Comparison of ENCODE assay signal across 8 cellular contexts in the genomic region with DNA sequence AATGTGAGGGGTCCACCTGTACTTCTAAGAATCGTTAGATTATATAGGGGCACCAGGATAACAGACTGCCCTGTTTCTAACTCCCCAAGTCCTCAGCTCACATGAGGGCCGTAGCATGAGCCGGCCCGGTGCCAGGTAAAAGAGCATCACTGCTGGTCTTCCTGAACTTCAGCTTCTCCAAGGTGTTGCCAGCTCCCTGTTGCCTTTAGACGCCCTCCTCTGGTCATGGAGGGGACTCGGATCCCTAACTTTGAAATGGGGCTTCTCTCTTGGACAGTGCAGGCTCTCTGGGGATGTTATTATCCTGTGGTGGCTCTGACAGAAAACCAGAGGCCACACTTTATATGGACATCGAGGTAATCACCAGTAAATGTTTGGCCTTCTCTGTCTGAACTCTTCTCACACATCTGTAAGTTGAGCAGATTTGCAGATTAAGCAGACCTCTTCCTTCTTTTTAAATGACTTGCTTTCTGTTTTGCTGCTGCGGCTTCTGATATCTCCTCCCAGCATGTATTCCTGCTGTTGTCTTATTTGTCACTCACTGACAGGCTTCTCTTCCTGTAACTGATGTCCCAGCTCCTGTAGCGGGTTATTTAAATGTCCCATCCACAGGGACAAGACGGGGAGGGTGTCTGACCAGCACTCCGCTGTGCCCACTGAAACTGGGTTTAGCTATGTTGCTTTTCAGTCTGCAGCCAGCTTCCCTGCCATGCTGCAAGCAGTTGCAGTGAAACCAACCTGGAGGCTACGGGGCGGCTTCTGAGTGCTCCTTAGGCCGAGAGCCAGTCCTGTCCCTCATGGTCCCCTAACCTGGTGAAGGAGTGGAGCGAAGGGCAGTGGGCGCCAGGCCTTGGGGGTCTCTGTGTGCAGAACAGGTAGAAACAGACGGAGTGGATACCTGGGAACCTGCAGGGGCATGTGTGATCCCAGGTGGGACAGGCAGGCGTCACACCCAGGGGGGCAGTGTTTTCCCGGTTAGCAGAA. TPM values are rescaled to one million over a fixed set of nuclear protein-coding genes. Genes with fewer than 3 reads are reported as not detected.
DNase-seq lines count a peak whose midpoint lies in the region; ATAC-seq lines count a peak whose summit lies in the region.

No MANE protein-coding gene starts in this region.

- intact Hi-C loops in activated naive CD4-positive, alpha-beta T cell treated with anti-CD3 and anti-CD28 coated beads for 36 hours (cut with micrococcal nuclease): loop anchor here (2.0 kb wide), 1 partner anchor 31 kb away; no protein-coding TSS in a partner anchor
- intact Hi-C loops in left cardiac atrium (cut with DNase I): loop anchor here in 1 of 2 donors (5.0 kb wide), 1 partner anchor 59 kb away; no protein-coding TSS in a partner anchor

- no peak overlapping the region for H3K4me3 Mint-ChIP-seq in activated naive CD4-positive, alpha-beta T cell treated with anti-CD3 and anti-CD28 coated beads, Interleukin-2, amount 10 ng/mL, durations not matched to agents 7 days and 5 days
- no peak overlapping the region for H3K4me3 Mint-ChIP-seq in activated naive CD4-positive, alpha-beta T cell treated with anti-CD3 and anti-CD28 coated beads for 36 hours
- H3K4me3 Mint-ChIP-seq in stimulated activated naive B cell treated with anti-CD40 and anti-IgM and Interleukin-4, amounts not matched to agents 10 μg/mL and 1 μg/mL and 100 μg/mL, for 72 hours: peak overlapping the region in 1 of 2 donors; percentile 17

- DNase-seq in activated naive CD4-positive, alpha-beta T cell treated with anti-CD3 and anti-CD28 coated beads, Interleukin-2, amount 10 ng/mL, durations not matched to agents 7 days and 5 days: no peak
- DNase-seq in activated naive CD4-positive, alpha-beta T cell treated with anti-CD3 and anti-CD28 coated beads for 36 hours: no peak
- peak; percentile 18 for DNase-seq in UCSD-AML1 (lab: John Stamatoyannopoulos, UW; ENCODE audit: unreplicated experiment)
- no peak for DNase-seq in left cardiac atrium
- DNase-seq in stimulated activated naive B cell treated with anti-CD40 and anti-IgM and Interleukin-4, amounts not matched to agents 10 μg/mL and 1 μg/mL and 100 μg/mL, for 72 hours: no peak
- DNase-seq in MG63: no peak
- no peak for DNase-seq in HCEC 1CT

- CTCF ChIA-PET in activated naive CD4-positive, alpha-beta T cell treated with anti-CD3 and anti-CD28 coated beads, Interleukin-2, amount 10 ng/mL, durations not matched to agents 7 days and 5 days (lab: Charles Lee): interaction anchor here (0.7 to 1.8 kb wide), 8 partner anchors 9 to 111 kb away, joined by 3 to 5 read pairs (median 4); a partner anchor contains a TSS
- CTCF ChIA-PET in activated naive CD4-positive, alpha-beta T cell treated with anti-CD3 and anti-CD28 coated beads for 36 hours (lab: Charles Lee): interaction anchor here (0.6 to 1.1 kb wide), 5 partner anchors 12 to 188 kb away, joined by 3 to 6 read pairs (median 3); no protein-coding TSS in a partner anchor

- peaks cover 86% of the 10 kb centered on the region for H3K4me1 Mint-ChIP-seq in activated naive CD4-positive, alpha-beta T cell treated with anti-CD3 and anti-CD28 coated beads, Interleukin-2, amount 10 ng/mL, durations not matched to agents 7 days and 5 days
- H3K4me1 Mint-ChIP-seq in activated naive CD4-positive, alpha-beta T cell treated with anti-CD3 and anti-CD28 coated beads for 36 hours (ENCODE audit: low read depth): peaks cover 76% of the 10 kb centered on the region
- H3K4me1 Mint-ChIP-seq in stimulated activated naive B cell treated with anti-CD40 and anti-IgM and Interleukin-4, amounts not matched to agents 10 μg/mL and 1 μg/mL and 100 μg/mL, for 72 hours: peaks cover 48 to 63% of the 10 kb centered on the region in 2 donors

- peak overlapping the region; percentile 78 for H3K27ac Mint-ChIP-seq in activated naive CD4-positive, alpha-beta T cell treated with anti-CD3 and anti-CD28 coated beads, Interleukin-2, amount 10 ng/mL, durations not matched to agents 7 days and 5 days
- no peak overlapping the region for H3K27ac Mint-ChIP-seq in activated naive CD4-positive, alpha-beta T cell treated with anti-CD3 and anti-CD28 coated beads for 36 hours
- peak overlapping the region; percentile 76 for H3K27ac Mint-ChIP-seq in stimulated activated naive B cell treated with anti-CD40 and anti-IgM and Interleukin-4, amounts not matched to agents 10 μg/mL and 1 μg/mL and 100 μg/mL, for 72 hours

- H3K36me3 Mint-ChIP-seq in activated naive CD4-positive, alpha-beta T cell treated with anti-CD3 and anti-CD28 coated beads, Interleukin-2, amount 10 ng/mL, durations not matched to agents 7 days and 5 days: peaks cover 49% of the 10 kb centered on the region
- peaks cover 9% of the 10 kb centered on the region for H3K36me3 Mint-ChIP-seq in activated naive CD4-positive, alpha-beta T cell treated with anti-CD3 and anti-CD28 coated beads for 36 hours (ENCODE audit: low read depth)
- H3K36me3 Mint-ChIP-seq in stimulated activated naive B cell treated with anti-CD40 and anti-IgM and Interleukin-4, amounts not matched to agents 10 μg/mL and 1 μg/mL and 100 μg/mL, for 72 hours: peaks cover 10 to 55% of the 10 kb centered on the region in 2 donors

- no peak overlapping the region for H3K4me3 ChIP-seq in MG63

- no peaks in the 10 kb centered on the region for H3K27me3 ChIP-seq in MG63

- H3K9me3 Mint-ChIP-seq in activated naive CD4-positive, alpha-beta T cell treated with anti-CD3 and anti-CD28 coated beads, Interleukin-2, amount 10 ng/mL, durations not matched to agents 7 days and 5 days: no peaks in the 10 kb centered on the region
- no peaks in the 10 kb centered on the region for H3K9me3 Mint-ChIP-seq in activated naive CD4-positive, alpha-beta T cell treated with anti-CD3 and anti-CD28 coated beads for 36 hours
- H3K9me3 Mint-ChIP-seq in stimulated activated naive B cell treated with anti-CD40 and anti-IgM and Interleukin-4, amounts not matched to agents 10 μg/mL and 1 μg/mL and 100 μg/mL, for 72 hours: no peaks in the 10 kb centered on the region

- ATAC-seq in left cardiac atrium: peak; percentile 23 to 42
- ATAC-seq in stimulated activated naive B cell treated with anti-CD40 and anti-IgM and Interleukin-4, amounts not matched to agents 10 μg/mL and 1 μg/mL and 100 μg/mL, for 72 hours (replicated peaks): no peak
- ATAC-seq in GM18907 (IDR thresholded peaks at IDR 0.05; ENCODE audit: unreplicated experiment): no peak

- H3K27me3 Mint-ChIP-seq in activated naive CD4-positive, alpha-beta T cell treated with anti-CD3 and anti-CD28 coated beads, Interleukin-2, amount 10 ng/mL, durations not matched to agents 7 days and 5 days: no peaks in the 10 kb centered on the region
- H3K27me3 Mint-ChIP-seq in activated naive CD4-positive, alpha-beta T cell treated with anti-CD3 and anti-CD28 coated beads for 36 hours (ENCODE audit: low read depth): no peaks in the 10 kb centered on the region
- H3K27me3 Mint-ChIP-seq in stimulated activated naive B cell treated with anti-CD40 and anti-IgM and Interleukin-4, amounts not matched to agents 10 μg/mL and 1 μg/mL and 100 μg/mL, for 72 hours: no peaks in the 10 kb centered on the region

- H3K36me3 ChIP-seq in MG63: peaks cover 74% of the 10 kb centered on the region

- H3K9me3 ChIP-seq in MG63: no peaks in the 10 kb centered on the region

RNA-seq across cellular contexts. Expression of a gene that starts 39.2 kb away (rescaled TPM):
- 1 to 10 TPM; 4.5 TPM for total RNA-seq in activated naive CD4-positive, alpha-beta T cell treated with anti-CD3 and anti-CD28 coated beads for 36 hours
- under 1 TPM; 0.50 to 0.88 TPM for total RNA-seq in left cardiac atrium
- 9.0 TPM in 1 of 2 replicates, not detected in the other for total RNA-seq in MG63 (2014; rRNA removed; shearing (Covaris generic); ENCODE audit: low replicate concordance)

RNA-seq across cellular contexts. Expression of a gene that starts 39.9 kb away (rescaled TPM):
- 100 to 1,000 TPM; 351 to 376 TPM for total RNA-seq in activated naive CD4-positive, alpha-beta T cell treated with anti-CD3 and anti-CD28 coated beads for 36 hours
- total RNA-seq in left cardiac atrium: 100 to 1,000 TPM; 850 to 852 TPM
- total RNA-seq in MG63 (2014; rRNA removed; shearing (Covaris generic); ENCODE audit: low replicate concordance): 152 and 344 TPM in 2 replicates

RNA-seq across cellular contexts. Expression of a gene that starts 52.6 kb away (rescaled TPM):
- total RNA-seq in activated naive CD4-positive, alpha-beta T cell treated with anti-CD3 and anti-CD28 coated beads for 36 hours: 1 to 10 TPM; 6.5 to 7.2 TPM
- 1 to 10 TPM; 2.7 to 2.9 TPM for total RNA-seq in left cardiac atrium
- 3.1 and 4.8 TPM in 2 replicates for total RNA-seq in MG63 (2014; rRNA removed; shearing (Covaris generic); ENCODE audit: low replicate concordance)

Comparison
In these comparisons a context has a peak if more than half of its experiments do, and no peak if none do; other contexts are left out.
1. ATAC-seq: peak in left cardiac atrium (2 of 2); none in stimulated activated naive B cell treated with anti-CD40 and anti-IgM and Interleukin-4, amounts not matched to agents 10 μg/mL and 1 μg/mL and 100 μg/mL, for 72 hours (0 of 2) and GM18907 (single experiment).